Comparison of ENCODE assay signal across 8 cellular contexts in genomic region chr18:51030537-51031258, GRCh38. TPM values are rescaled to one million over a fixed set of nuclear protein-coding genes. Genes with fewer than 3 reads are reported as not detected.
DNase-seq lines count a peak whose midpoint lies in the region; ATAC-seq, FAIRE-seq and TF ChIP-seq lines count a peak whose summit lies in the region.

No MANE protein-coding gene starts in this region.

- no peak overlapping the region for H4K91ac ChIP-seq in neuronal stem cell (ENCODE audit: low read depth, low read length, poor library complexity)

- no peak overlapping the region for H2BK12ac ChIP-seq in neuronal stem cell (ENCODE audit: low read length)

- peaks cover 0 to 51% of the 10 kb centered on the region in 2 donors for H3K36me3 ChIP-seq in neuronal stem cell (replicated peaks in 1 of 2; ENCODE audit: control insufficient read depth in 2 of 2, insufficient read depth in 2 of 2, low read length in 2 of 2)
- H3K36me3 ChIP-seq in subcutaneous abdominal adipose tissue (ENCODE audit: control insufficient read depth in 5 of 5, insufficient read depth in 5 of 5, low read length in 5 of 5): peaks cover 0 to 11% (median 2%) of the 10 kb centered on the region in 5 donors

- H3K9ac ChIP-seq in neuronal stem cell (ENCODE audit: low read depth, low read length, poor library complexity) (peak overlapping the region; percentile 91), subcutaneous abdominal adipose tissue (ENCODE audit: low read length in 5 of 5) (peak overlapping the region; percentile 85 to 98 (median 94))

- H3K4me3 ChIP-seq in neuronal stem cell (ENCODE audit: low read length in 2 of 2) (peak overlapping the region; percentile 65 to 90), subcutaneous abdominal adipose tissue (ENCODE audit: low read depth in 1 of 5, low read length in 5 of 5) (peak overlapping the region; percentile 69 to 94 (median 85))

- no peak overlapping the region for H2BK15ac ChIP-seq in neuronal stem cell (ENCODE audit: low read length)

- WGBS in neuronal stem cell (ENCODE audit: extremely low coverage in 2 of 2, insufficient read length in 2 of 2, insufficient replicate concordance in 1 of 2), 2 donors: no CpG with 5 or more reads among the region's 66 CpGs

- peak overlapping the region; percentile 93 for H2AFZ ChIP-seq in neuronal stem cell (ENCODE audit: low read length)

- H2BK5ac ChIP-seq in neuronal stem cell (ENCODE audit: low read length): peak overlapping the region; percentile 76

- peak; percentile 68 for ATAC-seq in GM19328 (IDR thresholded peaks at IDR 0.05; ENCODE audit: unreplicated experiment)
- ATAC-seq in HG03460 (IDR thresholded peaks at IDR 0.05; ENCODE audit: unreplicated experiment): peak; percentile 58

- intact Hi-C loops in CD14-positive monocyte (cut with micrococcal nuclease): loop anchor here (5.0 to 10.0 kb wide), 3 partner anchors 63 to 226 kb away; partner anchors contain the start of genes ELAC1 (in 1 of the 2) and ME2 (in 1 of the 2)

- H3K9me3 Mint-ChIP-seq in CD14-positive monocyte: peaks cover 0 to 1% (median 0%) of the 10 kb centered on the region in 7 donors

- DNase-seq in CD14-positive monocyte (ENCODE audit: low spot score): peak; percentile 51
- DNase-seq in OCI-M1 (lab: John Stamatoyannopoulos, UW): peak; percentile 67
- peak; percentile 66 for DNase-seq in activated gamma-delta T cell treated with Interleukin-2 at 50 U/mL for 16 hours
- peak; percentile 75 to 84 for DNase-seq in frontal cortex (ENCODE audit: low spot score in 2 of 2)
- peak; percentile 67 for DNase-seq in neuronal stem cell (ENCODE audit: low spot score)

- FAIRE-seq in frontal cortex (lab: Jason Lieb, UNC): no peak

- peak overlapping the region; percentile 3 for H2BK120ac ChIP-seq in neuronal stem cell (ENCODE audit: low read depth, low read length)

- no peak overlapping the region for H4K8ac ChIP-seq in neuronal stem cell (ENCODE audit: low read depth, low read length)

- peak overlapping the region; percentile 85 for H3K18ac ChIP-seq in neuronal stem cell (ENCODE audit: low read length)

- H3K27ac ChIP-seq in neuronal stem cell (replicated peaks; ENCODE audit: low read length) (peak overlapping the region; percentile 84), subcutaneous abdominal adipose tissue (ENCODE audit: low read depth, low read length) (peak overlapping the region; percentile 89)

- peak overlapping the region; percentile 89 to 99 for H3K4me3 Mint-ChIP-seq in CD14-positive monocyte

- H3K27me3 ChIP-seq in neuronal stem cell (ENCODE audit: control insufficient read depth in 3 of 3, insufficient read depth in 3 of 3, low read depth in 1 of 3, low read length in 3 of 3) (no peaks in the 10 kb centered on the region), subcutaneous abdominal adipose tissue (ENCODE audit: control insufficient read depth in 5 of 5, insufficient read depth in 4 of 5, low read length in 5 of 5) (no peaks in the 10 kb centered on the region)

- peak overlapping the region; percentile 33 for H2AK5ac ChIP-seq in neuronal stem cell (ENCODE audit: low read depth, low read length)

- peak overlapping the region; percentile 89 to 96 (median 92) for H3K27ac Mint-ChIP-seq in CD14-positive monocyte

- peaks cover 0 to 17% of the 10 kb centered on the region in 2 donors for H3K9me3 ChIP-seq in neuronal stem cell (replicated peaks in 1 of 2; ENCODE audit: control insufficient read depth in 2 of 2, insufficient read depth in 1 of 2, low read depth in 1 of 2, low read length in 2 of 2)
- H3K9me3 ChIP-seq in subcutaneous abdominal adipose tissue (ENCODE audit: control insufficient read depth in 5 of 5, low read length in 5 of 5): no peaks in the 10 kb centered on the region

- H3K4me2 ChIP-seq in neuronal stem cell (ENCODE audit: insufficient read depth, low read length, poor library complexity, severe bottlenecking): peak overlapping the region; percentile 55

- peaks cover 3 to 17% of the 10 kb centered on the region in 2 donors for H3K4me1 ChIP-seq in neuronal stem cell (ENCODE audit: control insufficient read depth in 2 of 2, insufficient read depth in 1 of 2, low read depth in 1 of 2, low read length in 2 of 2)
- H3K4me1 ChIP-seq in subcutaneous abdominal adipose tissue (ENCODE audit: control insufficient read depth in 5 of 5, insufficient read depth in 5 of 5, low read length in 5 of 5): peaks cover 9 to 58% (median 49%) of the 10 kb centered on the region in 5 donors

- H3K14ac ChIP-seq in neuronal stem cell (ENCODE audit: low read length): no peak overlapping the region

- no peak for TF ChIP-seq CTCF in CD14-positive monocyte (IDR thresholded peaks at IDR 0.05)

- peaks cover 15 to 22% of the 10 kb centered on the region in 2 donors for H3K36me3 Mint-ChIP-seq in CD14-positive monocyte

- H3K79me1 ChIP-seq in neuronal stem cell (ENCODE audit: low read depth, low read length): peaks cover 2% of the 10 kb centered on the region

- peaks cover 55% of the 10 kb centered on the region for H3K4me1 Mint-ChIP-seq in CD14-positive monocyte

- H3K23ac ChIP-seq in neuronal stem cell (ENCODE audit: low read depth, low read length, poor library complexity): peak overlapping the region; percentile 95

- no peaks in the 10 kb centered on the region for H3K27me3 Mint-ChIP-seq in CD14-positive monocyte (ENCODE audit: low read depth in 3 of 3)

- no peak overlapping the region for H3K4ac ChIP-seq in neuronal stem cell (ENCODE audit: low read length)

RNA-seq across cellular contexts. Expression of gene SMAD4, which starts 0.7 kb away (rescaled TPM):
- 10 to 100 TPM; 21.0 to 29.1 TPM for polyA plus RNA-seq in CD14-positive monocyte
- total RNA-seq in frontal cortex: 63.2 TPM
- polyA plus RNA-seq in neuronal stem cell (2013, experiment 1 of 2): 75.0 TPM
- 79.4 TPM for polyA plus RNA-seq in neuronal stem cell (2013, experiment 2 of 2)

Comparison
In these comparisons a context has a peak if more than half of its experiments do, and no peak if none do; other contexts are left out.
1. Peak in every context shown above with its lines: DNase-seq, ATAC-seq, H3K4me3 ChIP-seq and H3K27ac ChIP-seq.